8 cellular contexts compared by ENCODE assay signal in genomic region chr3:48556796-48557626, GRCh38. TPM values are rescaled to one million over a fixed set of nuclear protein-coding genes. Genes with fewer than 3 reads are reported as not detected.
DNase-seq lines count a peak whose midpoint lies in the region; ATAC-seq lines count a peak whose summit lies in the region.

Gene PFKFB4 (minus strand): TSS chr3:48556803. CDS start chr3:48556777, 26 bp downstream.

- peak within 1 kb of the TSS; percentile 58 for H3K27ac ChIP-seq in effector memory CD4-positive, alpha-beta T cell (ENCODE audit: insufficient read depth, low read length, poor library complexity, severe bottlenecking)

- H3K4me1 ChIP-seq in effector memory CD4-positive, alpha-beta T cell (ENCODE audit: control insufficient read depth, insufficient read depth, low read length, poor library complexity, severe bottlenecking): peaks cover 12% of the 10 kb centered on the region

- no peaks in the 10 kb centered on the region for H3K27me3 ChIP-seq in effector memory CD4-positive, alpha-beta T cell (replicated peaks; ENCODE audit: control insufficient read depth, insufficient read depth, low read length, poor library complexity, severe bottlenecking)

- ATAC-seq in GM21360 (IDR thresholded peaks at IDR 0.05; ENCODE audit: unreplicated experiment): peak; percentile 76

- no peaks in the 10 kb centered on the region for H3K36me3 ChIP-seq in effector memory CD4-positive, alpha-beta T cell (ENCODE audit: control insufficient read depth, insufficient read depth, low read length)

- no peaks in the 10 kb centered on the region for H3K9me3 ChIP-seq in effector memory CD4-positive, alpha-beta T cell (ENCODE audit: control insufficient read depth, low read length)

- peak within 1 kb of the TSS; percentile 58 for H3K4me3 ChIP-seq in effector memory CD4-positive, alpha-beta T cell (ENCODE audit: insufficient read depth, low read depth, low read length, poor library complexity, severe bottlenecking)

- DNase-seq in COR-L47 (lab: John Stamatoyannopoulos, UW) (peak; percentile 95), HT-29 (ENCODE audit: low spot score) (peak; percentile 97), medulla oblongata (ENCODE audit: extremely low spot score) (peak; percentile 99)
- peak; percentile 98 for DNase-seq in NK-92 treated with Interleukin-12 subunit alpha and Interleukin-12 subunit beta, amount 100 ng/mL, for 24 hours (lab: John Stamatoyannopoulos, UW)
- DNase-seq in activated CD8-positive, alpha-beta memory T cell treated with anti-CD3 and anti-CD28 coated beads for 4 hours (ENCODE audit: low read depth in 2 of 2): peak; percentile 98 to 99
- DNase-seq in effector memory CD4-positive, alpha-beta T cell: peak; percentile 99
- peak; percentile 99 to 100 (median 99) for DNase-seq in stimulated activated CD4-positive, alpha-beta T cell treated with anti-CD3 and anti-CD28 coated beads, TNF-alpha, amount 100 ng/mL, for 48 hours (ENCODE audit: low read depth in 3 of 3)

RNA-seq across cellular contexts. Expression of gene PFKFB4, which starts in this region (rescaled TPM):
- total RNA-seq in HT-29 (2014; rRNA removed; shearing (Covaris generic)): 2.0 and 5.0 TPM in 2 replicates

Comparison
In these comparisons a context has a peak if more than half of its experiments do, and no peak if none do; other contexts are left out.
1. Peak in every context shown above with its lines: DNase-seq, ATAC-seq, H3K4me3 ChIP-seq and H3K27ac ChIP-seq.